ENCODE assay signal across 1 cellular context in the genomic region with DNA sequence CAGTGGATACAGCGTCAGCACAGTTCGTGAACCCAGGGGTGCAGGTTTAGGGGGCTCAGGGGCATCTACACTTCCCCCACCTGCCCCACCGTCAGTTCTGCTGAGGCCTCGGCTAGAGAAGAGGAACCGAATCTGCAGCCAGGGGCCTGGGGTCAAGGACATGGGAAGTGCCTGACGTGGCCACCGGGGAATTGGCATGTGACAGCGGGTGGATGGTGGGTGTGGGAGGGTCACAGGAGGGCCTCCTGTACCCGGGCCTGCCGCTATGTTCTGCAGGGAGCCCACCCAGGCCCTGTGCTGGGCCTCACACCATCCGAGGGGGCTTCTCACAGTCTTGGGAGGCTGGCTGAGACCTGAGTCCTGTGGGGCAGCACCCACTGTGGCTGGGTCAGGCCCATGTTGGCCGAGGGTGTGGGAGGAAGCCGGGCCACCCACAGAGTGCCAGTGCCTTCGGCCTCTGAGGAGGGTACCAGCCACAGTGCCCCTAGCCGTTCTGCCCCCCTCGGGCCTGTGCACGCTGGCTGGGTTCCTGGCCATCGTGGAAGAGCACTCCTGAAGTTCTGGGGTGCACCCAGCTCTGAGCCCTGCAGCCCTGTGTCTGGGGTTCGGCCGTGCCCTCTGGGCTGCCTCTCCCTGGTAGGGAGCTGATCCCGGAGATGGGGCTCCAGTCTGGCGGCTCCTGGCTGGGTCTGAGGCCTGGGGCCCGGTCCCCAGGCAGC.
TF ChIP-seq lines count a peak whose summit lies in the region.

No MANE protein-coding gene starts in this region.

TF ChIP-seq in HepG2, 621 proteins besides CTCF, POLR2A, EP300 and RAD21 (continued from another document and continues in another):
- TF ChIP-seq, protein P1, sequence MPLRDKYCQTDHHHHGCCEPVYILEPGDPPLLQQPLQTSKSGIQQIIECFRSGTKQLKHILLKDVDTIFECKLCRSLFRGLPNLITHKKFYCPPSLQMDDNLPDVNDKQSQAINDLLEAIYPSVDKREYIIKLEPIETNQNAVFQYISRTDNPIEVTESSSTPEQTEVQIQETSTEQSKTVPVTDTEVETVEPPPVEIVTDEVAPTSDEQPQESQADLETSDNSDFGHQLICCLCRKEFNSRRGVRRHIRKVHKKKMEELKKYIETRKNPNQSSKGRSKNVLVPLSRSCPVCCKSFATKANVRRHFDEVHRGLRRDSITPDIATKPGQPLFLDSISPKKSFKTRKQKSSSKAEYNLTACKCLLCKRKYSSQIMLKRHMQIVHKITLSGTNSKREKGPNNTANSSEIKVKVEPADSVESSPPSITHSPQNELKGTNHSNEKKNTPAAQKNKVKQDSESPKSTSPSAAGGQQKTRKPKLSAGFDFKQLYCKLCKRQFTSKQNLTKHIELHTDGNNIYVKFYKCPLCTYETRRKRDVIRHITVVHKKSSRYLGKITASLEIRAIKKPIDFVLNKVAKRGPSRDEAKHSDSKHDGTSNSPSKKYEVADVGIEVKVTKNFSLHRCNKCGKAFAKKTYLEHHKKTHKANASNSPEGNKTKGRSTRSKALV (CRISPR knock-in tag; IDR thresholded peaks at IDR 0.05), result no peak
- TF ChIP-seq MEF2D (CRISPR knock-in tag; IDR thresholded peaks at IDR 0.05) (no peak), ZBTB20 (CRISPR knock-in tag; IDR thresholded peaks at IDR 0.05; ENCODE audit: borderline replicate concordance, low read depth) (no peak), HNF4G (IDR thresholded peaks at IDR 0.05; ENCODE audit: borderline replicate concordance, low read depth, low read length) (peak; percentile 12; the same call in 1 of the 2 replicates), HNF4G (CRISPR knock-in tag; IDR thresholded peaks at IDR 0.05; ENCODE audit: borderline replicate concordance, low read depth) (no peak), ZNF138 (CRISPR knock-in tag; IDR thresholded peaks at IDR 0.05; ENCODE audit: low read depth) (no peak), SAP130 (CRISPR knock-in tag; IDR thresholded peaks at IDR 0.05; ENCODE audit: low read depth) (peak; percentile 72; the same call in 1 of the 2 replicates), MIER3 (CRISPR knock-in tag; IDR thresholded peaks at IDR 0.05; ENCODE audit: borderline replicate concordance) (peak; percentile 38; the same call in 1 of the 2 replicates), MTA1 (CRISPR knock-in tag; IDR thresholded peaks at IDR 0.05; ENCODE audit: borderline replicate concordance) (peak; percentile 62; the same call in 1 of the 2 replicates), ZNF17 (CRISPR knock-in tag; IDR thresholded peaks at IDR 0.05) (no peak), TBP (CRISPR knock-in tag; IDR thresholded peaks at IDR 0.05) (no peak), ZKSCAN5 (CRISPR knock-in tag; IDR thresholded peaks at IDR 0.05) (no peak), RORA (CRISPR knock-in tag; IDR thresholded peaks at IDR 0.05) (no peak), SRY (CRISPR knock-in tag; IDR thresholded peaks at IDR 0.05) (0 out of 2 replicates have a peak, but pooled peaks have one; percentile 23), TAF15 (IDR thresholded peaks at IDR 0.05; ENCODE audit: low read depth, low read length, poor library complexity, severe bottlenecking) (no peak), TSC22D2 (CRISPR knock-in tag; IDR thresholded peaks at IDR 0.05; ENCODE audit: borderline replicate concordance) (no peak), EED (CRISPR knock-in tag; IDR thresholded peaks at IDR 0.05) (peak; percentile 59; the same call in 1 of the 2 replicates), ZSCAN22 (CRISPR knock-in tag; IDR thresholded peaks at IDR 0.05) (no peak), ZNF234 (CRISPR knock-in tag; conservative IDR thresholded peaks at IDR 0.05) (no peak), SP140L (CRISPR knock-in tag; IDR thresholded peaks at IDR 0.05; ENCODE audit: borderline replicate concordance) (no peak), NAIF1 (CRISPR knock-in tag; IDR thresholded peaks at IDR 0.05; ENCODE audit: borderline replicate concordance) (no peak), NFKB2 (CRISPR knock-in tag; IDR thresholded peaks at IDR 0.05; ENCODE audit: borderline replicate concordance) (peak; percentile 17; the same call in 1 of the 2 replicates), AGO1 (IDR thresholded peaks at IDR 0.05; ENCODE audit: low read depth, low read length, poor library complexity, severe bottlenecking) (no peak), ZNF136 (CRISPR knock-in tag; IDR thresholded peaks at IDR 0.05; ENCODE audit: low read depth) (0 out of 2 replicates have a peak, but pooled peaks have one; percentile 2), ZNF468 (CRISPR knock-in tag; IDR thresholded peaks at IDR 0.05) (no peak), ZSCAN20 (CRISPR knock-in tag; IDR thresholded peaks at IDR 0.05; ENCODE audit: borderline replicate concordance) (no peak), JDP2 (CRISPR knock-in tag; IDR thresholded peaks at IDR 0.05; ENCODE audit: borderline replicate concordance) (no peak), ISX (CRISPR knock-in tag; conservative IDR thresholded peaks at IDR 0.05) (no peak), ZNF367 (CRISPR knock-in tag; IDR thresholded peaks at IDR 0.05; ENCODE audit: borderline replicate concordance) (no peak), AGO2 (optimal IDR thresholded peaks at IDR 0.05; ENCODE audit: low read depth, low read length) (peak; percentile 53)
- TF ChIP-seq, protein P2, sequence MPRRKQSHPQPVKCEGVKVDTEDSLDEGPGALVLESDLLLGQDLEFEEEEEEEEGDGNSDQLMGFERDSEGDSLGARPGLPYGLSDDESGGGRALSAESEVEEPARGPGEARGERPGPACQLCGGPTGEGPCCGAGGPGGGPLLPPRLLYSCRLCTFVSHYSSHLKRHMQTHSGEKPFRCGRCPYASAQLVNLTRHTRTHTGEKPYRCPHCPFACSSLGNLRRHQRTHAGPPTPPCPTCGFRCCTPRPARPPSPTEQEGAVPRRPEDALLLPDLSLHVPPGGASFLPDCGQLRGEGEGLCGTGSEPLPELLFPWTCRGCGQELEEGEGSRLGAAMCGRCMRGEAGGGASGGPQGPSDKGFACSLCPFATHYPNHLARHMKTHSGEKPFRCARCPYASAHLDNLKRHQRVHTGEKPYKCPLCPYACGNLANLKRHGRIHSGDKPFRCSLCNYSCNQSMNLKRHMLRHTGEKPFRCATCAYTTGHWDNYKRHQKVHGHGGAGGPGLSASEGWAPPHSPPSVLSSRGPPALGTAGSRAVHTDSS (CRISPR knock-in tag; conservative IDR thresholded peaks at IDR 0.05), result no peak
- TF ChIP-seq, protein P3, sequence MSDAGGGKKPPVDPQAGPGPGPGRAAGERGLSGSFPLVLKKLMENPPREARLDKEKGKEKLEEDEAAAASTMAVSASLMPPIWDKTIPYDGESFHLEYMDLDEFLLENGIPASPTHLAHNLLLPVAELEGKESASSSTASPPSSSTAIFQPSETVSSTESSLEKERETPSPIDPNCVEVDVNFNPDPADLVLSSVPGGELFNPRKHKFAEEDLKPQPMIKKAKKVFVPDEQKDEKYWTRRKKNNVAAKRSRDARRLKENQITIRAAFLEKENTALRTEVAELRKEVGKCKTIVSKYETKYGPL (CRISPR knock-in tag; IDR thresholded peaks at IDR 0.05), result no peak
- TF ChIP-seq, protein P4, sequence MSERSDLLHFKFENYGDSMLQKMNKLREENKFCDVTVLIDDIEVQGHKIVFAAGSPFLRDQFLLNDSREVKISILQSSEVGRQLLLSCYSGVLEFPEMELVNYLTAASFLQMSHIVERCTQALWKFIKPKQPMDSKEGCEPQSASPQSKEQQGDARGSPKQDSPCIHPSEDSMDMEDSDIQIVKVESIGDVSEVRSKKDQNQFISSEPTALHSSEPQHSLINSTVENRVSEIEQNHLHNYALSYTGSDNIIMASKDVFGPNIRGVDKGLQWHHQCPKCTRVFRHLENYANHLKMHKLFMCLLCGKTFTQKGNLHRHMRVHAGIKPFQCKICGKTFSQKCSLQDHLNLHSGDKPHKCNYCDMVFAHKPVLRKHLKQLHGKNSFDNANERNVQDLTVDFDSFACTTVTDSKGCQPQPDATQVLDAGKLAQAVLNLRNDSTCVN (CRISPR knock-in tag; IDR thresholded peaks at IDR 0.05; ENCODE audit: borderline replicate concordance), result no peak
- TF ChIP-seq, protein P5, sequence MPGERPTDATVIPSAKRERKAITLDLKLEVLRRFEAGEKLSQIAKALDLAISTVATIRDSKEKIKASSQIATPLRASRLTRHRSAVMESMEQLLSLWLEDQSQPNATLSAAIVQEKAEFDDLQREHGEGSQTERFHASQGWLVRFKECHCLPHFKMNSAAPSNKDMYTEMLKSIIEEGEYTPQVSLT (CRISPR knock-in tag; IDR thresholded peaks at IDR 0.05; ENCODE audit: borderline replicate concordance, low read depth), result no peak
- TF ChIP-seq, protein P6, sequence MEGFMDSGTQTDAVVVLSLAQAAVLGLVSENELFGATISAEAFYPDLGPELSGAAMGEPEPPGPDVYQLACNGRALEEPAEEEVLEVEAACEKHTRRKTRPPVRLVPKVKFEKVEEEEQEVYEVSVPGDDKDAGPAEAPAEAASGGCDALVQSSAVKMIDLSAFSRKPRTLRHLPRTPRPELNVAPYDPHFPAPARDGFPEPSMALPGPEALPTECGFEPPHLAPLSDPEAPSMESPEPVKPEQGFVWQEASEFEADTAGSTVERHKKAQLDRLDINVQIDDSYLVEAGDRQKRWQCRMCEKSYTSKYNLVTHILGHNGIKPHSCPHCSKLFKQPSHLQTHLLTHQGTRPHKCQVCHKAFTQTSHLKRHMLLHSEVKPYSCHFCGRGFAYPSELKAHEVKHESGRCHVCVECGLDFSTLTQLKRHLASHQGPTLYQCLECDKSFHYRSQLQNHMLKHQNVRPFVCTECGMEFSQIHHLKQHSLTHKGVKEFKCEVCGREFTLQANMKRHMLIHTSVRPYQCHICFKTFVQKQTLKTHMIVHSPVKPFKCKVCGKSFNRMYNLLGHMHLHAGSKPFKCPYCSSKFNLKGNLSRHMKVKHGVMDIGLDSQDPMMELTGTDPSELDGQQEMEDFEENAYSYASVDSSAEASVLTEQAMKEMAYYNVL (CRISPR knock-in tag; IDR thresholded peaks at IDR 0.05; ENCODE audit: borderline replicate concordance), result no peak
- TF ChIP-seq, protein P7, sequence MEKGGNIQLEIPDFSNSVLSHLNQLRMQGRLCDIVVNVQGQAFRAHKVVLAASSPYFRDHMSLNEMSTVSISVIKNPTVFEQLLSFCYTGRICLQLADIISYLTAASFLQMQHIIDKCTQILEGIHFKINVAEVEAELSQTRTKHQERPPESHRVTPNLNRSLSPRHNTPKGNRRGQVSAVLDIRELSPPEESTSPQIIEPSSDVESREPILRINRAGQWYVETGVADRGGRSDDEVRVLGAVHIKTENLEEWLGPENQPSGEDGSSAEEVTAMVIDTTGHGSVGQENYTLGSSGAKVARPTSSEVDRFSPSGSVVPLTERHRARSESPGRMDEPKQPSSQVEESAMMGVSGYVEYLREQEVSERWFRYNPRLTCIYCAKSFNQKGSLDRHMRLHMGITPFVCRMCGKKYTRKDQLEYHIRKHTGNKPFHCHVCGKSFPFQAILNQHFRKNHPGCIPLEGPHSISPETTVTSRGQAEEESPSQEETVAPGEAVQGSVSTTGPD (CRISPR knock-in tag; IDR thresholded peaks at IDR 0.05), result no peak
- TF ChIP-seq, protein P8, sequence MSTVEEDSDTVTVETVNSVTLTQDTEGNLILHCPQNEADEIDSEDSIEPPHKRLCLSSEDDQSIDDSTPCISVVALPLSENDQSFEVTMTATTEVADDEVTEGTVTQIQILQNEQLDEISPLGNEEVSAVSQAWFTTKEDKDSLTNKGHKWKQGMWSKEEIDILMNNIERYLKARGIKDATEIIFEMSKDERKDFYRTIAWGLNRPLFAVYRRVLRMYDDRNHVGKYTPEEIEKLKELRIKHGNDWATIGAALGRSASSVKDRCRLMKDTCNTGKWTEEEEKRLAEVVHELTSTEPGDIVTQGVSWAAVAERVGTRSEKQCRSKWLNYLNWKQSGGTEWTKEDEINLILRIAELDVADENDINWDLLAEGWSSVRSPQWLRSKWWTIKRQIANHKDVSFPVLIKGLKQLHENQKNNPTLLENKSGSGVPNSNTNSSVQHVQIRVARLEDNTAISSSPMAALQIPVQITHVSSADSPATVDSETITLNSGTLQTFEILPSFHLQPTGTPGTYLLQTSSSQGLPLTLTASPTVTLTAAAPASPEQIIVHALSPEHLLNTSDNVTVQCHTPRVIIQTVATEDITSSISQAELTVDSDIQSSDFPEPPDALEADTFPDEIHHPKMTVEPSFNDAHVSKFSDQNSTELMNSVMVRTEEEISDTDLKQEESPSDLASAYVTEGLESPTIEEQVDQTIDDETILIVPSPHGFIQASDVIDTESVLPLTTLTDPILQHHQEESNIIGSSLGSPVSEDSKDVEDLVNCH (CRISPR knock-in tag; IDR thresholded peaks at IDR 0.05), result no peak
- TF ChIP-seq, protein P9, sequence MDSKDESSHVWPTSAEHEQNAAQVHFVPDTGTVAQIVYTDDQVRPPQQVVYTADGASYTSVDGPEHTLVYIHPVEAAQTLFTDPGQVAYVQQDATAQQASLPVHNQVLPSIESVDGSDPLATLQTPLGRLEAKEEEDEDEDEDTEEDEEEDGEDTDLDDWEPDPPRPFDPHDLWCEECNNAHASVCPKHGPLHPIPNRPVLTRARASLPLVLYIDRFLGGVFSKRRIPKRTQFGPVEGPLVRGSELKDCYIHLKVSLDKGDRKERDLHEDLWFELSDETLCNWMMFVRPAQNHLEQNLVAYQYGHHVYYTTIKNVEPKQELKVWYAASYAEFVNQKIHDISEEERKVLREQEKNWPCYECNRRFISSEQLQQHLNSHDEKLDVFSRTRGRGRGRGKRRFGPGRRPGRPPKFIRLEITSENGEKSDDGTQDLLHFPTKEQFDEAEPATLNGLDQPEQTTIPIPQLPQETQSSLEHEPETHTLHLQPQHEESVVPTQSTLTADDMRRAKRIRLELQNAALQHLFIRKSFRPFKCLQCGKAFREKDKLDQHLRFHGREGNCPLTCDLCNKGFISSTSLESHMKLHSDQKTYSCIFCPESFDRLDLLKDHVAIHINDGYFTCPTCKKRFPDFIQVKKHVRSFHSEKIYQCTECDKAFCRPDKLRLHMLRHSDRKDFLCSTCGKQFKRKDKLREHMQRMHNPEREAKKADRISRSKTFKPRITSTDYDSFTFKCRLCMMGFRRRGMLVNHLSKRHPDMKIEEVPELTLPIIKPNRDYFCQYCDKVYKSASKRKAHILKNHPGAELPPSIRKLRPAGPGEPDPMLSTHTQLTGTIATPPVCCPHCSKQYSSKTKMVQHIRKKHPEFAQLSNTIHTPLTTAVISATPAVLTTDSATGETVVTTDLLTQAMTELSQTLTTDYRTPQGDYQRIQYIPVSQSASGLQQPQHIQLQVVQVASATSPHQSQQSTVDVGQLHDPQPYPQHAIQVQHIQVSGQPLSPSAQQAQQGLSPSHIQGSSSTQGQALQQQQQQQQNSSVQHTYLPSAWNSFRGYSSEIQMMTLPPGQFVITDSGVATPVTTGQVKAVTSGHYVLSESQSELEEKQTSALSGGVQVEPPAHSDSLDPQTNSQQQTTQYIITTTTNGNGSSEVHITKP (CRISPR knock-in tag; IDR thresholded peaks at IDR 0.05; ENCODE audit: low read depth), result no peak
- TF ChIP-seq, protein P10, sequence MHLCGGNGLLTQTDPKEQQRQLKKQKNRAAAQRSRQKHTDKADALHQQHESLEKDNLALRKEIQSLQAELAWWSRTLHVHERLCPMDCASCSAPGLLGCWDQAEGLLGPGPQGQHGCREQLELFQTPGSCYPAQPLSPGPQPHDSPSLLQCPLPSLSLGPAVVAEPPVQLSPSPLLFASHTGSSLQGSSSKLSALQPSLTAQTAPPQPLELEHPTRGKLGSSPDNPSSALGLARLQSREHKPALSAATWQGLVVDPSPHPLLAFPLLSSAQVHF (CRISPR knock-in tag; IDR thresholded peaks at IDR 0.05), result no peak
